Comparison of ENCODE assay signal across 23 cellular contexts in genomic region chr3:53919741-53920140, GRCh38.
"Had no signal": no experiment of that assay in that cellular context is flagged by ENCODE, and none has a peak within 500 bp of the region (broad histone marks: within the 10 kb centered on the region; RNA-seq: fewer than 3 reads in every experiment).

No MANE protein-coding gene starts in this region.

- H3K36me3 ChIP-seq: colonic mucosa, esophagus muscularis mucosa, esophagus squamous epithelium, gastrocnemius medialis, gastroesophageal sphincter, heart left ventricle, heart right ventricle had no signal

- H3K4me3 ChIP-seq: colonic mucosa, coronary artery, dorsolateral prefrontal cortex, esophagus muscularis mucosa, esophagus squamous epithelium, gastrocnemius medialis, gastroesophageal sphincter, heart left ventricle, heart right ventricle had no signal

- H3K4me1 ChIP-seq: colonic mucosa, esophagus muscularis mucosa, esophagus squamous epithelium, foreskin keratinocyte, gastrocnemius medialis, gastroesophageal sphincter, heart left ventricle, heart right ventricle had no signal

- DNase-seq: colonic mucosa; cortex of kidney; dermis blood vessel endothelial cell; dorsolateral prefrontal cortex; effector CD4-positive, alpha-beta T cell; effector CD8-positive, alpha-beta T cell; effector memory CD4-positive, alpha-beta T cell; effector memory CD8-positive, alpha-beta T cell; endodermal cell; erythroblast; esophagus squamous epithelium; foreskin fibroblast; foreskin keratinocyte; foreskin melanocyte; gastrocnemius medialis; glutamatergic neuron; head of caudate nucleus; heart left ventricle; heart right ventricle had no signal

- H3K9me3 ChIP-seq: colonic mucosa, gastrocnemius medialis had no signal

- H3K27ac ChIP-seq: colonic mucosa, coronary artery, dorsolateral prefrontal cortex, epithelial cell of prostate, esophagus muscularis mucosa, esophagus squamous epithelium, foreskin keratinocyte, gastrocnemius medialis, gastroesophageal sphincter, heart left ventricle, heart right ventricle had no signal
